In the genomic region with DNA sequence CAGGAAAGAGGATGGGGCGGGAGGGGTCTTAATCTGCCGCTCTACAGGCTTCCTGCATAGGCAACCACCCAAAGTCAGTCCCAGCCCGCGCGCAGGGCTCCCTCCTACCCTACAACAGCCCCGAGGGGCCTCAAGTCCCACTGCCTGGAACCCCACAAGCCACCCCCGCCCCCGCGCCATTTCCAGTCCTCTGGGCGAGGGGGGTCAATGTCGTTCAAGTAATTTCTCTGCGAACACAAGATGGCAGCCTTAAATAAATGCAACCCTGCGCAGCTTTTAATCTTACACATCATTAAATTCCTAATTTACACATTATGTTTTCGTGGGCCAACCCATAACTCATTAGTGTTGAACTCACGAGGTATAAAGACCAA, we compare ENCODE assay signal across 20 cellular contexts.
DNase-seq lines count a peak whose midpoint lies in the region; ATAC-seq and TF ChIP-seq lines count a peak whose summit lies in the region.
"Had no signal": no experiment of that assay in that cellular context is flagged by ENCODE, and none has a peak within 500 bp of the region (broad histone marks: within the 10 kb centered on the region; RNA-seq: fewer than 3 reads in every experiment).

No MANE protein-coding gene starts in this region.

- no peaks in the 10 kb centered on the region for H3K36me3 Mint-ChIP-seq in GM23338 (ENCODE audit: low read depth)
- peaks cover 12% of the 10 kb centered on the region for H3K36me3 Mint-ChIP-seq in effector memory CD8-positive, alpha-beta T cell (ENCODE audit: insufficient read depth)
- H3K36me3 Mint-ChIP-seq in naive thymus-derived CD8-positive, alpha-beta T cell, result no peaks in the 10 kb centered on the region
- H3K36me3 Mint-ChIP-seq: IgD-negative memory B cell; natural killer cell treated with Interleukin-12 subunit alpha and Interleukin-12 subunit beta and Interleukin-15 and Interleukin-18, amount 100 ng/mL, for 72 hours; type B pancreatic cell had no signal

- H3K36me3 ChIP-seq in BLaER1 (no peaks in the 10 kb centered on the region), GM23338 (ENCODE audit: insufficient read depth) (no peaks in the 10 kb centered on the region)
- H3K36me3 ChIP-seq: colonic mucosa, esophagus muscularis mucosa, HAP-1, heart left ventricle, right atrium auricular region had no signal

- no peak for ATAC-seq in GM23338
- no peak for ATAC-seq in effector memory CD8-positive, alpha-beta T cell (replicated peaks)
- peak; percentile 22 to 25 for ATAC-seq in naive thymus-derived CD8-positive, alpha-beta T cell
- ATAC-seq in GM19397 (IDR thresholded peaks at IDR 0.05; ENCODE audit: unreplicated experiment), result no peak
- ATAC-seq in HG03196 (IDR thresholded peaks at IDR 0.05; ENCODE audit: unreplicated experiment), result no peak

- H3K27ac ChIP-seq in BLaER1 (no peak overlapping the region), GM23338 (ENCODE audit: low read depth) (no peak overlapping the region)
- H3K27ac ChIP-seq: colonic mucosa, right atrium auricular region had no signal

- DNase-seq in GM23338 (ENCODE audit: low spot score) (peak; percentile 22), iPS-NIHi7 (ENCODE audit: extremely low spot score) (no peak)
- no peak for DNase-seq in effector memory CD8-positive, alpha-beta T cell
- DNase-seq in naive thymus-derived CD8-positive, alpha-beta T cell, result peak in 1 of 10 donors; percentile 32
- no peak for DNase-seq in effector CD4-positive, alpha-beta T cell
- DNase-seq: colonic mucosa; DMS79; NCI-H2171; stimulated activated CD8-positive, alpha-beta memory T cell treated with anti-CD3 and anti-CD28 coated beads, Interleukin-4, amount 100 ng/mL, for 48 hours; T-helper 2 cell had no signal

- H3K9me3 ChIP-seq in BLaER1, result peaks cover 35% of the 10 kb centered on the region
- H3K9me3 ChIP-seq: colonic mucosa, esophagus muscularis mucosa, HAP-1, heart left ventricle, right atrium auricular region had no signal

- no peaks in the 10 kb centered on the region for H3K9me2 ChIP-seq in GM23338 (ENCODE audit: insufficient read depth)

- TF ChIP-seq CTCF in GM23338 (conservative IDR thresholded peaks at IDR 0.05; ENCODE audit: low read depth in 2 of 2), result no peak

- H3K27ac Mint-ChIP-seq in GM23338, result no peak overlapping the region
- H3K27ac Mint-ChIP-seq in effector memory CD8-positive, alpha-beta T cell, result no peak overlapping the region
- peak overlapping the region in 2 of 10 donors; percentile 47 to 92 for H3K27ac Mint-ChIP-seq in naive thymus-derived CD8-positive, alpha-beta T cell
- H3K27ac Mint-ChIP-seq: natural killer cell treated with Interleukin-12 subunit alpha and Interleukin-12 subunit beta and Interleukin-15 and Interleukin-18, amount 100 ng/mL, for 72 hours had no signal

- H2AFZ ChIP-seq in GM23338, result no peak overlapping the region

- H3K27me3 ChIP-seq in BLaER1 (peaks cover 61% of the 10 kb centered on the region), GM23338 (ENCODE audit: insufficient read depth) (peaks cover 75% of the 10 kb centered on the region)

- POLR2A ChIA-PET in naive thymus-derived CD8-positive, alpha-beta T cell (lab: Charles Lee), result interaction anchor here (0.7 kb wide), 2 partner anchors 9 to 95 kb away, joined by 3 read pairs; no protein-coding TSS in a partner anchor

- peaks cover 47% of the 10 kb centered on the region for H3K27me3 Mint-ChIP-seq in GM23338 (ENCODE audit: insufficient read depth, low read depth, poor library complexity)
- peaks cover 22 to 29% of the 10 kb centered on the region in 2 donors for H3K27me3 Mint-ChIP-seq in effector memory CD8-positive, alpha-beta T cell
- H3K27me3 Mint-ChIP-seq in naive thymus-derived CD8-positive, alpha-beta T cell, result peaks cover 4 to 21% (median 14%) of the 10 kb centered on the region in 5 donors

- H3F3A ChIP-seq in GM23338 (replicated peaks; ENCODE audit: low read depth), result no peaks in the 10 kb centered on the region

- H3K4me2 ChIP-seq in BLaER1 (peak overlapping the region; percentile 78), GM23338 (peak overlapping the region; percentile 81)

- H4K20me1 ChIP-seq in BLaER1, result no peaks in the 10 kb centered on the region
- no peaks in the 10 kb centered on the region for H4K20me1 ChIP-seq in GM23338 (replicated peaks; ENCODE audit: insufficient read depth)

- H3K9me3 Mint-ChIP-seq in GM23338, result peaks cover 2% of the 10 kb centered on the region; the same call in 1 of the 3 replicates
- no peaks in the 10 kb centered on the region for H3K9me3 Mint-ChIP-seq in effector memory CD8-positive, alpha-beta T cell
- H3K9me3 Mint-ChIP-seq in naive thymus-derived CD8-positive, alpha-beta T cell, result peaks cover 0 to 2% (median 0%) of the 10 kb centered on the region in 9 donors
- H3K9me3 Mint-ChIP-seq: natural killer cell treated with Interleukin-12 subunit alpha and Interleukin-12 subunit beta and Interleukin-15 and Interleukin-18, amount 100 ng/mL, for 72 hours; type B pancreatic cell had no signal

- no peaks in the 10 kb centered on the region for H3K79me2 ChIP-seq in GM23338 (replicated peaks; ENCODE audit: insufficient read depth)

- H3K4me1 ChIP-seq in BLaER1 (peaks cover 65% of the 10 kb centered on the region), GM23338 (ENCODE audit: insufficient read depth) (peaks cover 24% of the 10 kb centered on the region)
- H3K4me1 ChIP-seq: colonic mucosa had no signal

- H3K4me3 Mint-ChIP-seq in GM23338, result peak overlapping the region; percentile 78
- H3K4me3 Mint-ChIP-seq in effector memory CD8-positive, alpha-beta T cell, result peak overlapping the region; percentile 68 to 79
- H3K4me3 Mint-ChIP-seq in naive thymus-derived CD8-positive, alpha-beta T cell, result peak overlapping the region in 9 of 10 donors; percentile 24 to 84 (median 44)

- H3K4me3 ChIP-seq in BLaER1 (peak overlapping the region; percentile 59), GM23338 (peak overlapping the region; percentile 58)
- H3K4me3 ChIP-seq: HAP-1 had no signal

- no peak overlapping the region for H3K9ac ChIP-seq in BLaER1

- H3K4me1 Mint-ChIP-seq in GM23338, result peaks cover 37% of the 10 kb centered on the region
- peaks cover 12% of the 10 kb centered on the region in 2 donors for H3K4me1 Mint-ChIP-seq in effector memory CD8-positive, alpha-beta T cell (ENCODE audit: low read depth in 2 of 2)
- peaks cover 5 to 24% (median 17%) of the 10 kb centered on the region in 4 donors for H3K4me1 Mint-ChIP-seq in naive thymus-derived CD8-positive, alpha-beta T cell

TF ChIP-seq in GM23338, 12 proteins besides CTCF, POLR2A, EP300 and RAD21:
- TF ChIP-seq EZH2 (IDR thresholded peaks at IDR 0.05; ENCODE audit: low read depth, unreplicated experiment), result peak; percentile 44
- no peak for TF ChIP-seq EZH2phosphoT487 (IDR thresholded peaks at IDR 0.05; ENCODE audit: unreplicated experiment)

Comparison
In these comparisons a context has a peak if more than half of its experiments do, and no peak if none do; other contexts are left out.
1. ATAC-seq: peak in naive thymus-derived CD8-positive, alpha-beta T cell (2 of 2); none in GM23338 (single experiment), effector memory CD8-positive, alpha-beta T cell (single experiment), GM19397 (single experiment) and HG03196 (single experiment).
2. Peak in every context shown above with its lines, with median percentiles within 50 percentile points of each other: H3K4me3 Mint-ChIP-seq.